ENCODE assay signal across 24 cellular contexts in genomic region chr3:194865081-194865480, GRCh38.
"Had no signal": no experiment of that assay in that cellular context is flagged by ENCODE, and none has a peak within 500 bp of the region (broad histone marks: within the 10 kb centered on the region; RNA-seq: fewer than 3 reads in every experiment).

No MANE protein-coding gene starts in this region.

- H3K9me3 ChIP-seq: pancreas, stomach, thyroid gland had no signal

- H3K27me3 ChIP-seq: pancreas, stomach, thyroid gland had no signal

- FAIRE-seq: islet of Langerhans, pancreas had no signal

- H3K4me1 Mint-ChIP-seq: activated CD4-positive, alpha-beta memory T cell treated with anti-CD3 and anti-CD28 coated beads, Interleukin-2, amount 10 ng/mL, durations not matched to agents 7 days and 5 days; activated CD4-positive, alpha-beta T cell treated with anti-CD3 and anti-CD28 coated beads, Interleukin-2, amount 10 ng/mL, durations not matched to agents 7 days and 5 days; activated T-helper 17 cell treated with anti-CD3 and anti-CD28 coated beads, Interleukin-2, amount 50 U/mL, for 72 hours; neural crest cell had no signal

- DNase-seq: activated CD4-positive, alpha-beta memory T cell treated with anti-CD3 and anti-CD28 coated beads, Interleukin-2, amount 10 ng/mL, durations not matched to agents 7 days and 5 days; activated CD4-positive, alpha-beta T cell treated with anti-CD3 and anti-CD28 coated beads, Interleukin-2, amount 10 ng/mL, durations not matched to agents 7 days and 5 days; activated CD4-positive, CD25-positive, alpha-beta regulatory T cell treated with anti-CD3 and anti-CD28 coated beads, Interleukin-2, amount 50 U/mL, for 72 hours; activated gamma-delta T cell treated with Interleukin-2 at 50 U/mL for 16 hours; activated naive CD4-positive, alpha-beta T cell treated with anti-CD3 and anti-CD28 coated beads, Interleukin-2, amount 50 U/mL, for 16 hours; activated T-cell treated with anti-CD3 and anti-CD28 coated beads, Interleukin-2, amount 50 U/mL, for 4 hours; amygdala; central memory CD4-positive, alpha-beta T cell; effector CD4-positive, alpha-beta T cell; foreskin fibroblast; naive thymus-derived CD4-positive, alpha-beta T cell; nucleus accumbens; pancreas; right cardiac atrium; stimulated activated CD4-positive, alpha-beta T cell treated with anti-CD3 and anti-CD28 coated beads, Interleukin-15, amount 100 ng/mL, for 24 hours; stimulated activated CD4-positive, alpha-beta T cell treated with anti-CD3 and anti-CD28 coated beads, Interleukin-2, amount 100 ng/mL, for 24 hours; stimulated activated naive B cell treated with anti-CD40 and anti-IgM and Interleukin-4, amounts not matched to agents 10 μg/mL and 1 μg/mL and 100 μg/mL, for 72 hours; stomach; T-helper 2 cell; thyroid gland had no signal

- H3K9me3 Mint-ChIP-seq: activated CD4-positive, alpha-beta memory T cell treated with anti-CD3 and anti-CD28 coated beads, Interleukin-2, amount 10 ng/mL, durations not matched to agents 7 days and 5 days; activated CD4-positive, alpha-beta T cell treated with anti-CD3 and anti-CD28 coated beads, Interleukin-2, amount 10 ng/mL, durations not matched to agents 7 days and 5 days; activated T-cell treated with anti-CD3 and anti-CD28 coated beads, Interleukin-2, amount 50 U/mL, for 4 hours; activated T-helper 17 cell treated with anti-CD3 and anti-CD28 coated beads, Interleukin-2, amount 50 U/mL, for 72 hours; mesothelial cell of epicardium; naive thymus-derived CD4-positive, alpha-beta T cell; neural crest cell; stimulated activated naive B cell treated with anti-CD40 and anti-IgM and Interleukin-4, amounts not matched to agents 10 μg/mL and 1 μg/mL and 100 μg/mL, for 72 hours had no signal

- ATAC-seq: activated T-cell treated with anti-CD3 and anti-CD28 coated beads, Interleukin-2, amount 50 U/mL, for 4 hours; activated T-helper 17 cell treated with anti-CD3 and anti-CD28 coated beads, Interleukin-2, amount 50 U/mL, for 72 hours; pancreas; right cardiac atrium had no signal

- H3K4me3 Mint-ChIP-seq: activated CD4-positive, alpha-beta memory T cell treated with anti-CD3 and anti-CD28 coated beads, Interleukin-2, amount 10 ng/mL, durations not matched to agents 7 days and 5 days; activated CD4-positive, alpha-beta T cell treated with anti-CD3 and anti-CD28 coated beads, Interleukin-2, amount 10 ng/mL, durations not matched to agents 7 days and 5 days; activated T-cell treated with anti-CD3 and anti-CD28 coated beads, Interleukin-2, amount 50 U/mL, for 4 hours; activated T-helper 17 cell treated with anti-CD3 and anti-CD28 coated beads, Interleukin-2, amount 50 U/mL, for 72 hours; mesothelial cell of epicardium; naive thymus-derived CD4-positive, alpha-beta T cell; neural crest cell; stimulated activated naive B cell treated with anti-CD40 and anti-IgM and Interleukin-4, amounts not matched to agents 10 μg/mL and 1 μg/mL and 100 μg/mL, for 72 hours had no signal

- H3K27ac Mint-ChIP-seq: activated CD4-positive, alpha-beta memory T cell treated with anti-CD3 and anti-CD28 coated beads, Interleukin-2, amount 10 ng/mL, durations not matched to agents 7 days and 5 days; activated CD4-positive, alpha-beta T cell treated with anti-CD3 and anti-CD28 coated beads, Interleukin-2, amount 10 ng/mL, durations not matched to agents 7 days and 5 days; activated T-helper 17 cell treated with anti-CD3 and anti-CD28 coated beads, Interleukin-2, amount 50 U/mL, for 72 hours; mesothelial cell of epicardium; naive thymus-derived CD4-positive, alpha-beta T cell; stimulated activated naive B cell treated with anti-CD40 and anti-IgM and Interleukin-4, amounts not matched to agents 10 μg/mL and 1 μg/mL and 100 μg/mL, for 72 hours had no signal

- H3K27ac ChIP-seq: pancreas, thyroid gland had no signal

- H3K36me3 ChIP-seq: pancreas, stomach, thyroid gland had no signal

- H3K36me3 Mint-ChIP-seq: mesothelial cell of epicardium; naive thymus-derived CD4-positive, alpha-beta T cell; stimulated activated naive B cell treated with anti-CD40 and anti-IgM and Interleukin-4, amounts not matched to agents 10 μg/mL and 1 μg/mL and 100 μg/mL, for 72 hours had no signal

- H3K4me3 ChIP-seq: pancreas, stomach, thyroid gland had no signal
